ENCODE assay signal across 25 cellular contexts in genomic region chr11:66189031-66189745, GRCh38.
DNase-seq lines count a peak whose midpoint lies in the region; ATAC-seq and TF ChIP-seq lines count a peak whose summit lies in the region.
"Had no signal": no experiment of that assay in that cellular context is flagged by ENCODE, and none has a peak within 500 bp of the region (broad histone marks: within the 10 kb centered on the region; RNA-seq: fewer than 3 reads in every experiment).

No MANE protein-coding gene starts in this region.

- no peak for TF ChIP-seq EP300 in esophagus muscularis mucosa (IDR thresholded peaks at IDR 0.05)

- DNase-seq in HFFc6 (no peak), SJSA1 (ENCODE audit: low read depth in 1 of 2, low spot score in 2 of 2) (peak in 1 of 2 experiments; percentile 82), epithelial cell of prostate (ENCODE audit: low read depth, low spot score) (no peak), prostate gland (ENCODE audit: low spot score) (peak; percentile 69), COLO668 (lab: John Stamatoyannopoulos, UW; ENCODE audit: unreplicated experiment) (no peak), esophagus muscularis mucosa (ENCODE audit: extremely low spot score) (no peak), psoas muscle (no peak)
- DNase-seq: activated CD4-positive, alpha-beta T cell treated with anti-CD3 and anti-CD28 coated beads, Interleukin-2, amount 50 U/mL, for 4 hours; activated CD4-positive, CD25-positive, alpha-beta regulatory T cell; activated CD8-positive, alpha-beta memory T cell treated with anti-CD3 and anti-CD28 coated beads, Interleukin-2, amount 50 U/mL, for 4 hours; AML-193; body of pancreas; CD8-positive, alpha-beta T cell; H9; left cardiac atrium; NCI-H1105 treated with DMSO at 0.1 percent for 48 hours; NCI-H2029; SJCRH30; stimulated activated naive CD4-positive, alpha-beta T cell treated with Interleukin-2 at 50 U/mL for 16 hours; thyroid gland had no signal

- peaks cover 10% of the 10 kb centered on the region for H3K36me3 ChIP-seq in SJSA1
- H3K36me3 ChIP-seq in prostate gland = no peaks in the 10 kb centered on the region
- peaks cover 10 to 20% (median 13%) of the 10 kb centered on the region in 4 donors for H3K36me3 ChIP-seq in esophagus muscularis mucosa
- peaks cover 0 to 15% of the 10 kb centered on the region in 2 donors for H3K36me3 ChIP-seq in psoas muscle (ENCODE audit: insufficient read depth in 1 of 2, low read depth in 1 of 2)
- H3K36me3 ChIP-seq: neural progenitor cell, SJCRH30 had no signal

- H3K36me3 Mint-ChIP-seq in HFFc6 (ENCODE audit: low read depth) = peaks cover 17% of the 10 kb centered on the region

- peak overlapping the region; percentile 49; the same call in 1 of the 2 replicates for H3K27ac Mint-ChIP-seq in HFFc6
- H3K27ac Mint-ChIP-seq: activated naive CD4-positive, alpha-beta T cell treated with anti-CD3 and anti-CD28 coated beads, Interleukin-2, amount 50 U/mL, for 72 hours; activated T-helper 1 cell treated with anti-CD3 and anti-CD28 coated beads, Interleukin-12 subunit alpha, Interleukin-12 subunit beta, Interleukin-2, Interleukin-4 antibody, amounts not matched to agents 30 ng/mL and 10 ng/mL and 1 ng/mL, durations not matched to agents 14 hours and 24 hours and 36 hours; H9; memory B cell; neural progenitor cell had no signal

- H3K4me3 ChIP-seq in SJSA1 (no peak overlapping the region), prostate gland (no peak overlapping the region), esophagus muscularis mucosa (no peak overlapping the region), psoas muscle (no peak overlapping the region)
- H3K4me3 ChIP-seq: body of pancreas, neural progenitor cell, SJCRH30, thyroid gland had no signal

- peaks cover 56% of the 10 kb centered on the region for H3K4me1 ChIP-seq in SJSA1 (replicated peaks)
- no peaks in the 10 kb centered on the region for H3K4me1 ChIP-seq in prostate gland (replicated peaks)
- H3K4me1 ChIP-seq in esophagus muscularis mucosa = peaks cover 0 to 7% (median 0%) of the 10 kb centered on the region in 4 donors
- H3K4me1 ChIP-seq in psoas muscle = no peaks in the 10 kb centered on the region
- H3K4me1 ChIP-seq: body of pancreas, SJCRH30 had no signal

- TF ChIP-seq CTCF in HFFc6 (IDR thresholded peaks at IDR 0.05) (no peak), prostate gland (IDR thresholded peaks at IDR 0.05) (no peak), esophagus muscularis mucosa (IDR thresholded peaks at IDR 0.05) (no peak), psoas muscle (IDR thresholded peaks at IDR 0.05) (no peak)

- H3K27me3 Mint-ChIP-seq in HFFc6 (ENCODE audit: insufficient read depth) = peaks cover 3% of the 10 kb centered on the region
- H3K27me3 Mint-ChIP-seq: memory B cell had no signal

- TF ChIP-seq POLR2A in prostate gland (IDR thresholded peaks at IDR 0.05) (no peak), esophagus muscularis mucosa (IDR thresholded peaks at IDR 0.05; ENCODE audit: low read depth) (no peak)

- ATAC-seq in GM19324 (IDR thresholded peaks at IDR 0.05; ENCODE audit: low FRiP score, unreplicated experiment) (no peak), psoas muscle (no peak)
- ATAC-seq: activated naive CD4-positive, alpha-beta T cell treated with anti-CD3 and anti-CD28 coated beads, Interleukin-2, amount 50 U/mL, for 72 hours; body of pancreas; CD8-positive, alpha-beta T cell had no signal

- intact Hi-C loops in prostate gland (cut with DNase I) (no loop called here), esophagus muscularis mucosa (cut with DNase I) (no loop called here), psoas muscle (cut with DNase I) (no loop called here)

- H3K9me3 ChIP-seq in SJSA1 (replicated peaks) (no peaks in the 10 kb centered on the region), prostate gland (no peaks in the 10 kb centered on the region), esophagus muscularis mucosa (peaks cover 0 to 3% (median 0%) of the 10 kb centered on the region in 4 donors), psoas muscle (no peaks in the 10 kb centered on the region)
- H3K9me3 ChIP-seq: body of pancreas, SJCRH30, thyroid gland had no signal

- WGBS in prostate gland = 62% methylated on average over 8 of the region's 8 CpGs
- 95% methylated on average over 8 of the region's 8 CpGs for WGBS in esophagus muscularis mucosa
- WGBS in psoas muscle, 3 donors = 93 to 95% (median 94%) methylated on average over 8 of the region's 8 CpGs

- H3K27me3 ChIP-seq in SJSA1 (replicated peaks) (no peaks in the 10 kb centered on the region), prostate gland (replicated peaks; ENCODE audit: insufficient read depth) (no peaks in the 10 kb centered on the region), esophagus muscularis mucosa (no peaks in the 10 kb centered on the region), psoas muscle (ENCODE audit: insufficient read depth in 3 of 3, low read length in 2 of 3) (no peaks in the 10 kb centered on the region)
- H3K27me3 ChIP-seq: body of pancreas, neural progenitor cell, SJCRH30, thyroid gland had no signal

- H3K9me3 Mint-ChIP-seq in HFFc6 = no peaks in the 10 kb centered on the region
- H3K9me3 Mint-ChIP-seq: activated T-helper 1 cell treated with anti-CD3 and anti-CD28 coated beads, Interleukin-12 subunit alpha, Interleukin-12 subunit beta, Interleukin-2, Interleukin-4 antibody, amounts not matched to agents 30 ng/mL and 10 ng/mL and 1 ng/mL, durations not matched to agents 14 hours and 24 hours and 36 hours; CD8-positive, alpha-beta T cell; H9 had no signal

- peak overlapping the region; percentile 44 for H3K27ac ChIP-seq in SJSA1
- peak overlapping the region; percentile 6 for H3K27ac ChIP-seq in epithelial cell of prostate
- H3K27ac ChIP-seq in prostate gland = peak overlapping the region; percentile 23 to 64
- no peak overlapping the region for H3K27ac ChIP-seq in esophagus muscularis mucosa (replicated peaks in 1 of 4)
- H3K27ac ChIP-seq in psoas muscle = no peak overlapping the region
- H3K27ac ChIP-seq: body of pancreas, neural progenitor cell, SJCRH30, thyroid gland had no signal

- no peak overlapping the region for H3K4me3 Mint-ChIP-seq in HFFc6
- H3K4me3 Mint-ChIP-seq: activated T-helper 1 cell treated with anti-CD3 and anti-CD28 coated beads, Interleukin-12 subunit alpha, Interleukin-12 subunit beta, Interleukin-2, Interleukin-4 antibody, amounts not matched to agents 30 ng/mL and 10 ng/mL and 1 ng/mL, durations not matched to agents 14 hours and 24 hours and 36 hours; CD8-positive, alpha-beta T cell; H9; memory B cell; neural progenitor cell had no signal

- peaks cover 60% of the 10 kb centered on the region for H3K4me1 Mint-ChIP-seq in HFFc6 (ENCODE audit: low read depth)

Comparison
In these comparisons a context has a peak if more than half of its experiments do, and no peak if none do; other contexts are left out.
1. H3K27ac ChIP-seq: peak in SJSA1 (single experiment), epithelial cell of prostate (single experiment) and prostate gland (2 of 2); none in esophagus muscularis mucosa (0 of 4) and psoas muscle (single experiment).